Comparison of ENCODE assay signal across 1 cellular context in genomic region chr2:169089182-169089581, GRCh38.
TF ChIP-seq lines count a peak whose summit lies in the region.

No MANE protein-coding gene starts in this region.

TF ChIP-seq in HepG2, 621 proteins besides CTCF, POLR2A, EP300 and RAD21:
- TF ChIP-seq NBN (conservative IDR thresholded peaks at IDR 0.05), result no peak
- no peak for TF ChIP-seq PRDM4 (CRISPR knock-in tag; IDR thresholded peaks at IDR 0.05; ENCODE audit: borderline replicate concordance)
- TF ChIP-seq ZNF777 (CRISPR knock-in tag; IDR thresholded peaks at IDR 0.05), result no peak
- TF ChIP-seq, protein P1, sequence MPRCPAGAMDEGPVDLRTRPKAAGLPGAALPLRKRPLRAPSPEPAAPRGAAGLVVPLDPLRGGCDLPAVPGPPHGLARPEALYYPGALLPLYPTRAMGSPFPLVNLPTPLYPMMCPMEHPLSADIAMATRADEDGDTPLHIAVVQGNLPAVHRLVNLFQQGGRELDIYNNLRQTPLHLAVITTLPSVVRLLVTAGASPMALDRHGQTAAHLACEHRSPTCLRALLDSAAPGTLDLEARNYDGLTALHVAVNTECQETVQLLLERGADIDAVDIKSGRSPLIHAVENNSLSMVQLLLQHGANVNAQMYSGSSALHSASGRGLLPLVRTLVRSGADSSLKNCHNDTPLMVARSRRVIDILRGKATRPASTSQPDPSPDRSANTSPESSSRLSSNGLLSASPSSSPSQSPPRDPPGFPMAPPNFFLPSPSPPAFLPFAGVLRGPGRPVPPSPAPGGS (CRISPR knock-in tag; IDR thresholded peaks at IDR 0.05), result no peak
- no peak for TF ChIP-seq ZNF121 (CRISPR knock-in tag; IDR thresholded peaks at IDR 0.05)
- no peak for TF ChIP-seq TCF12 (IDR thresholded peaks at IDR 0.05)
- TF ChIP-seq TCF12 (CRISPR knock-in tag; IDR thresholded peaks at IDR 0.05), result no peak
- TF ChIP-seq ZHX1 (CRISPR knock-in tag; IDR thresholded peaks at IDR 0.05; ENCODE audit: low read depth), result no peak
- TF ChIP-seq, protein P2, sequence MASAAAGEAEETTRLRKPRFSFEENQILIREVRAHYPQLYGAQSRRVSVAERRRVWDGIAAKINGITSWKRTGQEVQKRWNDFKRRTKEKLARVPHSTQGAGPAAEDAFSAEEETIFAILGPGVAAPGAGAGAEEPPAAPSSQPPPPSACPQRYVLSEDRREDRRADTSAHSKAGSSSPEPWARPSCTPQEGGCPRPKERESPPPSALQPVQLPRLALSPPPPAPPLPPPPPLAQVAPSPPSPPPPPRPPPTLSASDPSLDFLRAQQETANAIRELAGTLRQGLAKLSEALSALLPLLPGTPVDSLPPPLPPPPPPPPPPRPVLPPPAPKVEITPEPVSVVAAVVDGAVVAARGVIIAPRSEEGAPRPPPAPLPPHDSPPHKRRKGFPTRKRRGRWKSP (CRISPR knock-in tag; IDR thresholded peaks at IDR 0.05), result no peak
- TF ChIP-seq CBX1 (IDR thresholded peaks at IDR 0.05; ENCODE audit: low read depth), result no peak
- TF ChIP-seq NFIC (IDR thresholded peaks at IDR 0.05; ENCODE audit: low read length), result no peak
